Comparison of ENCODE assay signal across 17 cellular contexts in the genomic region with DNA sequence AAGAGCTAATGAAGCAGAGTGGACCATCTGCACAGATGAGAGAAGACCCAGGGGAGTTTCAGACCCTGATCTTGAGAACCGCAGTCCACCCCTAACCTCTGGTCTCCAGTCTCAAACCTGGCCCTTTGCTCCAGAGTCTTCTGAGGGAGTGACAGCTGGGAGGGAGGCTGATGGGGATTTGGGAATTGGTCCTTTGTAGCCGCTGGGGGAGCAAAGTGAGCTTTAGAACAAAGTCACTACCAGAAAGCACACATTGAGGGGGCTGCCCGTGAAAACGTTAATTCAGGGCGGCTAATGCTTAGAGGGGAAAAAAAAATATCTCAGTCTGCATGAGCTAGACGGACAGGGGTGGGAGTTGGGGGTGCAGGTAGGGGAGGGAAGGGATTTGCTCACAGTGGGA.
DNase-seq lines count a peak whose midpoint lies in the region; ATAC-seq, FAIRE-seq and TF ChIP-seq lines count a peak whose summit lies in the region.
"Had no signal": no experiment of that assay in that cellular context is flagged by ENCODE, and none has a peak within 500 bp of the region (broad histone marks: within the 10 kb centered on the region; RNA-seq: fewer than 3 reads in every experiment).

No MANE protein-coding gene starts in this region.

- peak overlapping the region; percentile 47 for H3K27ac Mint-ChIP-seq in astrocyte (ENCODE audit: unreplicated experiment)
- H3K27ac Mint-ChIP-seq in osteocyte (ENCODE audit: unreplicated experiment): peak overlapping the region; percentile 27
- H3K27ac Mint-ChIP-seq: activated naive CD8-positive, alpha-beta T cell; activated T-cell treated with anti-CD3 and anti-CD28 coated beads, Interleukin-2, amount 50 U/mL, for 72 hours; CD8-positive, alpha-beta T cell had no signal

- in situ Hi-C loops in IMR-90 (cut with MboI; ENCODE audit: low sequenced_read_pairs): no loop called here

- H3K79me1 ChIP-seq in IMR-90 (ENCODE audit: low read depth in 1 of 2, low read length in 2 of 2): peaks cover 23 to 83% of the 10 kb centered on the region in 2 experiments

- peak overlapping the region; percentile 8; the same call in 1 of the 2 replicates for H3K23ac ChIP-seq in IMR-90 (ENCODE audit: low read depth, low read length)

- H3K56ac ChIP-seq in IMR-90 (ENCODE audit: extremely low read depth, insufficient read depth, low read length): no peak overlapping the region

- no peak overlapping the region for H4K5ac ChIP-seq in IMR-90 (ENCODE audit: low read depth, low read length)

- no peaks in the 10 kb centered on the region for H3K9me3 Mint-ChIP-seq in astrocyte (ENCODE audit: unreplicated experiment)
- no peaks in the 10 kb centered on the region for H3K9me3 Mint-ChIP-seq in osteocyte (ENCODE audit: unreplicated experiment)
- H3K9me3 Mint-ChIP-seq: activated T-cell treated with anti-CD3 and anti-CD28 coated beads, Interleukin-2, amount 50 U/mL, for 72 hours; CD8-positive, alpha-beta T cell had no signal

- H3K9me3 ChIP-seq in IMR-90 (ENCODE audit: control insufficient read depth, insufficient read depth, low read length): no peaks in the 10 kb centered on the region
- no peaks in the 10 kb centered on the region for H3K9me3 ChIP-seq in astrocyte (ENCODE audit: insufficient read depth, low read depth, low read length)
- H3K9me3 ChIP-seq in iPS-15b (ENCODE audit: control insufficient read depth, insufficient read depth, low read length): no peaks in the 10 kb centered on the region
- H3K9me3 ChIP-seq: colonic mucosa, tibial nerve had no signal

- intact Hi-C loops in IMR-90 (cut with micrococcal nuclease): no loop called here

- H3K9me1 ChIP-seq in IMR-90 (ENCODE audit: insufficient read depth, low read length): peaks cover 25% of the 10 kb centered on the region

- TF ChIP-seq CTCF in IMR-90 (conservative IDR thresholded peaks at IDR 0.05; ENCODE audit: low read depth, low read length) (no peak), astrocyte (IDR thresholded peaks at IDR 0.05; ENCODE audit: insufficient read depth, low read depth, low read length) (no peak), osteocyte (IDR thresholded peaks at IDR 0.05) (no peak)

- H4K91ac ChIP-seq in IMR-90 (ENCODE audit: insufficient read depth, low read depth, low read length): no peak overlapping the region

- no peaks in the 10 kb centered on the region for H3K36me3 Mint-ChIP-seq in astrocyte (ENCODE audit: low read depth, unreplicated experiment)
- peaks cover 41% of the 10 kb centered on the region for H3K36me3 Mint-ChIP-seq in osteocyte (ENCODE audit: unreplicated experiment)
- H3K36me3 Mint-ChIP-seq: activated naive CD8-positive, alpha-beta T cell; CD8-positive, alpha-beta T cell had no signal

- H2AK5ac ChIP-seq in IMR-90 (ENCODE audit: low read depth, low read length): no peak overlapping the region

- no peaks in the 10 kb centered on the region for H3K27me3 Mint-ChIP-seq in astrocyte (ENCODE audit: low read depth, unreplicated experiment)
- no peaks in the 10 kb centered on the region for H3K27me3 Mint-ChIP-seq in osteocyte (ENCODE audit: unreplicated experiment)

- WGBS in IMR-90 (ENCODE audit: extremely low coverage in 2 of 2, insufficient read length in 1 of 2), 2 experiments: 100% methylated on average over 1 of the region's 6 CpGs; no CpG with 5 or more reads in 1 of the 2 experiments

- DNase-seq in IMR-90: no peak
- no peak for DNase-seq in astrocyte (ENCODE audit: low read depth)
- DNase-seq in osteocyte (ENCODE audit: extremely low spot score, unreplicated experiment): no peak
- DNase-seq in stimulated activated CD4-positive, alpha-beta T cell treated with anti-CD3 and anti-CD28 coated beads, Interleukin-4, amount 100 ng/mL, for 24 hours: no peak
- no peak for DNase-seq in NOMO-1 treated with DMSO at 0.1 percent for 48 hours (lab: John Stamatoyannopoulos, UW; ENCODE audit: unreplicated experiment)
- no peak for DNase-seq in activated naive CD4-positive, alpha-beta T cell treated with anti-CD3 and anti-CD28 coated beads, Interleukin-2, amount 50 U/mL, for 16 hours
- DNase-seq: activated T-cell treated with anti-CD3 and anti-CD28 coated beads, Interleukin-2, amount 50 U/mL, for 72 hours; CD8-positive, alpha-beta T cell; colonic mucosa; stimulated activated naive CD4-positive, alpha-beta T cell treated with Interleukin-2 at 50 U/mL for 16 hours; T-helper 9 cell had no signal

- H3K4me1 Mint-ChIP-seq in astrocyte (ENCODE audit: low read depth, unreplicated experiment): peaks cover 58% of the 10 kb centered on the region
- H3K4me1 Mint-ChIP-seq in osteocyte (ENCODE audit: unreplicated experiment): peaks cover 48% of the 10 kb centered on the region

- H3K36me3 ChIP-seq in IMR-90 (ENCODE audit: control insufficient read depth, insufficient read depth, low read length) (peaks cover 36% of the 10 kb centered on the region), astrocyte (ENCODE audit: insufficient read depth, low read length) (peaks cover 4% of the 10 kb centered on the region), iPS-15b (ENCODE audit: control insufficient read depth, insufficient read depth, low read length) (no peaks in the 10 kb centered on the region)
- H3K36me3 ChIP-seq: colonic mucosa, tibial nerve had no signal

- no peak for TF ChIP-seq POLR2A in IMR-90 (IDR thresholded peaks at IDR 0.05; ENCODE audit: low read depth, low read length)

- peaks cover 28% of the 10 kb centered on the region for H3K4me1 ChIP-seq in IMR-90 (ENCODE audit: control insufficient read depth, insufficient read depth, low read length)
- H3K4me1 ChIP-seq in astrocyte (ENCODE audit: insufficient read depth, low read length): peaks cover 43% of the 10 kb centered on the region
- H3K4me1 ChIP-seq in iPS-15b (ENCODE audit: control insufficient read depth, insufficient read depth, low read length): peaks cover 20% of the 10 kb centered on the region
- H3K4me1 ChIP-seq: colonic mucosa had no signal

- no peak overlapping the region for H2AFZ ChIP-seq in IMR-90 (replicated peaks; ENCODE audit: low read length, poor library complexity)
- H2AFZ ChIP-seq in astrocyte (ENCODE audit: low read depth, low read length): no peak overlapping the region

- dilution Hi-C loops in IMR-90 (cut with HindIII; ENCODE audit: low sequenced_read_pairs, unreplicated experiment): no loop called here

- H3K4me3 ChIP-seq in IMR-90 (ENCODE audit: insufficient read depth, low read depth, low read length): no peak overlapping the region
- H3K4me3 ChIP-seq in astrocyte (ENCODE audit: insufficient read depth, low read depth, low read length): no peak overlapping the region
- H3K4me3 ChIP-seq in iPS-15b (ENCODE audit: low read depth, low read length): peak overlapping the region; percentile 72
- H3K4me3 ChIP-seq: colonic mucosa had no signal

- CTCF ChIA-PET in IMR-90 (lab: Yijun Ruan, JAX): no interaction called here

- TF ChIP-seq RAD21 in IMR-90 (IDR thresholded peaks at IDR 0.05; ENCODE audit: low read length): no peak

- no peak overlapping the region for H2AK9ac ChIP-seq in IMR-90 (replicated peaks; ENCODE audit: low read depth, low read length, poor library complexity)

- H3K18ac ChIP-seq in IMR-90 (ENCODE audit: low read depth, low read length): no peak overlapping the region

- no peak overlapping the region for H2BK5ac ChIP-seq in IMR-90 (ENCODE audit: low read depth, low read length, poor library complexity, severe bottlenecking)

- H3K4me3 Mint-ChIP-seq in astrocyte (ENCODE audit: unreplicated experiment) (peak overlapping the region; percentile 69), osteocyte (ENCODE audit: unreplicated experiment) (no peak overlapping the region)
- H3K4me3 Mint-ChIP-seq: activated naive CD8-positive, alpha-beta T cell; activated T-cell treated with anti-CD3 and anti-CD28 coated beads, Interleukin-2, amount 50 U/mL, for 72 hours; CD8-positive, alpha-beta T cell had no signal

- peaks cover 21% of the 10 kb centered on the region for H3K79me2 ChIP-seq in astrocyte (ENCODE audit: insufficient read depth, low read length)
- H3K79me2 ChIP-seq: parathyroid adenoma had no signal

- no peak overlapping the region for H2BK120ac ChIP-seq in IMR-90 (ENCODE audit: low read depth, low read length)

- BruUV-seq in IMR-90 (replicated peaks; lab: Mats Ljungman, UMichigan): no TSS peak

- H3K27ac ChIP-seq in IMR-90 (ENCODE audit: insufficient read depth, low read length): no peak overlapping the region
- H3K27ac ChIP-seq in astrocyte (ENCODE audit: low read depth, low read length): no peak overlapping the region
- H3K27ac ChIP-seq: colonic mucosa, parathyroid adenoma had no signal

- no peak overlapping the region for H3K14ac ChIP-seq in IMR-90 (replicated peaks; ENCODE audit: low read depth, low read length)

- ATAC-seq in IMR-90 (ENCODE audit: low read depth): no peak
- ATAC-seq in GM18520 (IDR thresholded peaks at IDR 0.05; ENCODE audit: unreplicated experiment): no peak
- ATAC-seq: activated CD4-positive, CD25-positive, alpha-beta regulatory T cell treated with anti-CD3 and anti-CD28 coated beads, Interleukin-2, amount 50 U/mL, for 24 hours; activated T-cell treated with anti-CD3 and anti-CD28 coated beads, Interleukin-2, amount 50 U/mL, for 72 hours; CD8-positive, alpha-beta T cell had no signal

- H4K20me1 ChIP-seq in IMR-90 (ENCODE audit: insufficient read depth, low read length): peaks cover 58% of the 10 kb centered on the region
- peaks cover 57% of the 10 kb centered on the region for H4K20me1 ChIP-seq in astrocyte (ENCODE audit: insufficient read depth, low read length)

- no peak overlapping the region for H4K8ac ChIP-seq in IMR-90 (ENCODE audit: low read depth in 2 of 2, low read length in 2 of 2)

- no peak for FAIRE-seq in astrocyte (lab: Jason Lieb, UNC)

- H2BK20ac ChIP-seq in IMR-90 (ENCODE audit: low read depth, low read length): no peak overlapping the region

- H3K27me3 ChIP-seq in IMR-90 (ENCODE audit: control insufficient read depth, insufficient read depth, low read length) (no peaks in the 10 kb centered on the region), astrocyte (ENCODE audit: insufficient read depth, low read length) (no peaks in the 10 kb centered on the region), iPS-15b (ENCODE audit: control insufficient read depth, insufficient read depth, low read length) (no peaks in the 10 kb centered on the region)
- H3K27me3 ChIP-seq: colonic mucosa, tibial nerve had no signal

- POLR2A ChIA-PET in IMR-90 (lab: Charles Lee; ENCODE audit: unreplicated experiment): no interaction called here

- H3K9ac ChIP-seq in IMR-90 (ENCODE audit: low read depth, low read length): no peak overlapping the region
- H3K9ac ChIP-seq in astrocyte (ENCODE audit: low read length): no peak overlapping the region
- H3K9ac ChIP-seq in iPS-15b (ENCODE audit: low read depth, low read length): peak overlapping the region; percentile 74
- H3K9ac ChIP-seq: parathyroid adenoma had no signal

- no peak overlapping the region for H2BK15ac ChIP-seq in IMR-90 (ENCODE audit: low read depth, low read length)

- no peak overlapping the region for H3K4ac ChIP-seq in IMR-90 (ENCODE audit: low read depth, low read length)

- H3K4me2 ChIP-seq in IMR-90 (ENCODE audit: low read depth, low read length) (no peak overlapping the region), astrocyte (ENCODE audit: low read length) (no peak overlapping the region)

TF ChIP-seq in IMR-90, 13 proteins besides CTCF, POLR2A, EP300 and RAD21 (continues in another document):
- TF ChIP-seq SMC3 (IDR thresholded peaks at IDR 0.05; ENCODE audit: low read depth, low read length): no peak
